ENCODE assay signal across 1 cellular context in genomic region chr4:105060628-105061027, GRCh38.
TF ChIP-seq lines count a peak whose summit lies in the region.

No MANE protein-coding gene starts in this region.

TF ChIP-seq in GM12878, 131 proteins besides CTCF, POLR2A, EP300 and RAD21 (continued from another document and continues in another):
- TF ChIP-seq ATF3 (IDR thresholded peaks at IDR 0.05; ENCODE audit: borderline replicate concordance, extremely low read depth, low read depth, low read length) (no peak), SMAD1 (IDR thresholded peaks at IDR 0.05; ENCODE audit: low read depth, partially characterized antibody) (peak; percentile 77), YBX1 (IDR thresholded peaks at IDR 0.05) (no peak), ELK1 (IDR thresholded peaks at IDR 0.05; ENCODE audit: low read depth, low read length) (no peak), PML (IDR thresholded peaks at IDR 0.05; ENCODE audit: low read length) (peak; percentile 72; the same call in 1 of the 2 replicates), ZNF687 (IDR thresholded peaks at IDR 0.05) (no peak), SKIL (IDR thresholded peaks at IDR 0.05; ENCODE audit: low read depth, poor library complexity, severe bottlenecking) (peak; percentile 97), RB1 (IDR thresholded peaks at IDR 0.05; ENCODE audit: borderline replicate concordance) (no peak), IKZF1 (conservative IDR thresholded peaks at IDR 0.05) (peak; percentile 95), ZNF384 (IDR thresholded peaks at IDR 0.05; ENCODE audit: borderline replicate concordance, low read depth, low read length) (no peak), TCF7 (IDR thresholded peaks at IDR 0.05; ENCODE audit: borderline replicate concordance) (peak; percentile 82), FOXK2 (IDR thresholded peaks at IDR 0.05) (no peak), CHD2 (IDR thresholded peaks at IDR 0.05; ENCODE audit: borderline replicate concordance, low read depth, low read length) (peak; percentile 59; the same call in 1 of the 2 replicates), E4F1 (IDR thresholded peaks at IDR 0.05; ENCODE audit: borderline replicate concordance, partially characterized antibody) (no peak), JUND (IDR thresholded peaks at IDR 0.05; ENCODE audit: low read depth, low read length) (peak; percentile 94), KAT2A (conservative IDR thresholded peaks at IDR 0.05; ENCODE audit: control insufficient read depth, low read depth, low read length) (no peak), POU2F2 (IDR thresholded peaks at IDR 0.05; ENCODE audit: borderline replicate concordance, low read depth, low read length) (peak; percentile 87; the same call in 2 of the 3 replicates), MXI1 (IDR thresholded peaks at IDR 0.05; ENCODE audit: low read depth, low read length) (no peak; the same call in 1 of the 2 replicates), CEBPZ (IDR thresholded peaks at IDR 0.05; ENCODE audit: low read depth, low read length) (no peak), CREB1 (IDR thresholded peaks at IDR 0.05; ENCODE audit: low read depth) (peak; percentile 69), ZBTB11 (CRISPR knock-in tag; IDR thresholded peaks at IDR 0.05) (no peak), POLR2AphosphoS2 (IDR thresholded peaks at IDR 0.05; ENCODE audit: low read depth, low read length) (no peak), FOS (IDR thresholded peaks at IDR 0.05; ENCODE audit: borderline replicate concordance, extremely low read depth, insufficient read length) (no peak), SRF (IDR thresholded peaks at IDR 0.05; ENCODE audit: low read depth in 2 of 2, low read length in 2 of 2) (peak in 1 of 2 experiments; percentile 82; a peak in 2 of 4 replicates), NRF1 (conservative IDR thresholded peaks at IDR 0.05; ENCODE audit: low read depth, low read length) (no peak), ZNF24 (IDR thresholded peaks at IDR 0.05) (peak; percentile 83), CUX1 (IDR thresholded peaks at IDR 0.05; ENCODE audit: insufficient replicate concordance, low read depth, low read length) (peak; percentile 89), CBFB (IDR thresholded peaks at IDR 0.05; ENCODE audit: low read depth) (peak; percentile 98), KDM1A (IDR thresholded peaks at IDR 0.05; ENCODE audit: borderline replicate concordance) (no peak), MYC (IDR thresholded peaks at IDR 0.05; ENCODE audit: insufficient read depth, insufficient read length, insufficient replicate concordance, low read length, severe bottlenecking) (no peak), NFXL1 (IDR thresholded peaks at IDR 0.05; ENCODE audit: borderline replicate concordance) (no peak)
